ENCODE assay signal across 17 cellular contexts in the genomic region with DNA sequence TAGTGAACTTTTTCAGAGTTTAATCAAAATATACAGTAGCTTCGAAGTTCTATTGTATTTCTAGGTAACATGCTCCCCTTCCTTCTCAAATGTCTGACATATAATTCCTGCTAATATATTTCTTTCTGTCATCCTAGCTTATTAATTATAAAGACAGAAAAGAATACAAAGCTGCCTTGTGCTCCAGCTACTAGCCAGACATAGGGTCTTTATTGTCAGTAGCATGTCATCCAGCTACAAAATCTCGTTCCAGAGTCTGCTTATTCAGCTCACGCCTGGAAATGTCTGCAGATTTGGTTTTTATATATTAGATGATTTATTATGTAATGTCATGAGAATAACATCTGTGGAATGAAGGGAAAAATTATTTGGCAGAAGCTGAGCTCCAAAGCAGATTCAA.
DNase-seq lines count a peak whose midpoint lies in the region; ATAC-seq and TF ChIP-seq lines count a peak whose summit lies in the region.
"Had no signal": no experiment of that assay in that cellular context is flagged by ENCODE, and none has a peak within 500 bp of the region (broad histone marks: within the 10 kb centered on the region; RNA-seq: fewer than 3 reads in every experiment).

No MANE protein-coding gene starts in this region.

- no peak overlapping the region for H3K27ac ChIP-seq in OCI-LY3 (ENCODE audit: low read length)
- H3K27ac ChIP-seq in smooth muscle cell (ENCODE audit: low read depth), result no peak overlapping the region
- H3K27ac ChIP-seq in neural progenitor cell, result no peak overlapping the region
- H3K27ac ChIP-seq: A549, C4-2B had no signal

- DNase-seq in NCI-H226 (peak; percentile 22), foreskin melanocyte (peak; percentile 29), smooth muscle cell (lab: John Stamatoyannopoulos, UW; ENCODE audit: unreplicated experiment) (no peak), neural progenitor cell (ENCODE audit: low spot score) (no peak), NCI-H1092 treated with DMSO at 0.1 percent for 48 hours (lab: John Stamatoyannopoulos, UW) (no peak)
- no peak for DNase-seq in activated T-cell treated with anti-CD3 and anti-CD28 coated beads, Interleukin-2, amount 50 U/mL, for 72 hours
- DNase-seq: AML-193; Calu3; CD4-positive, alpha-beta T cell; DMS79 treated with DMSO at 0.1 percent for 48 hours; GF-D8; H9 had no signal

- H3K27me3 ChIP-seq in OCI-LY3 (ENCODE audit: low read depth, low read length) (no peaks in the 10 kb centered on the region), smooth muscle cell (ENCODE audit: low read depth) (no peaks in the 10 kb centered on the region), neural progenitor cell (no peaks in the 10 kb centered on the region)

- H3K9me3 Mint-ChIP-seq in neural progenitor cell, result no peaks in the 10 kb centered on the region
- peaks cover 3 to 10% of the 10 kb centered on the region in 2 donors for H3K9me3 Mint-ChIP-seq in activated T-cell treated with anti-CD3 and anti-CD28 coated beads, Interleukin-2, amount 50 U/mL, for 72 hours

- H3K36me3 Mint-ChIP-seq in neural progenitor cell, result no peaks in the 10 kb centered on the region
- peaks cover 0 to 3% of the 10 kb centered on the region in 2 donors for H3K36me3 Mint-ChIP-seq in activated T-cell treated with anti-CD3 and anti-CD28 coated beads, Interleukin-2, amount 50 U/mL, for 72 hours (ENCODE audit: insufficient read depth in 2 of 2)
- H3K36me3 Mint-ChIP-seq: IgD-negative memory B cell had no signal

- H3K27ac Mint-ChIP-seq in neural progenitor cell, result no peak overlapping the region
- no peak overlapping the region for H3K27ac Mint-ChIP-seq in activated T-cell treated with anti-CD3 and anti-CD28 coated beads, Interleukin-2, amount 50 U/mL, for 72 hours
- H3K27ac Mint-ChIP-seq: CD4-positive, alpha-beta T cell; H9; IgD-negative memory B cell had no signal

- TF ChIP-seq CTCF in OCI-LY3 (IDR thresholded peaks at IDR 0.05; ENCODE audit: low read depth, low read length) (no peak), smooth muscle cell (IDR thresholded peaks at IDR 0.05; ENCODE audit: borderline replicate concordance, insufficient read depth, poor library complexity, severe bottlenecking) (no peak), neural progenitor cell (IDR thresholded peaks at IDR 0.05) (no peak)

- no peaks in the 10 kb centered on the region for H4K20me1 ChIP-seq in OCI-LY3 (ENCODE audit: insufficient read depth, low read length)
- no peaks in the 10 kb centered on the region for H4K20me1 ChIP-seq in smooth muscle cell (ENCODE audit: low read depth)
- H4K20me1 ChIP-seq in neural progenitor cell (ENCODE audit: low read depth), result no peaks in the 10 kb centered on the region

- H2AFZ ChIP-seq in OCI-LY3 (ENCODE audit: low read depth, low read length), result 0 out of 2 replicates have a peak overlapping the region, but pooled peaks have one; percentile 3
- H2AFZ ChIP-seq in smooth muscle cell (ENCODE audit: low read depth), result peak overlapping the region; percentile 11
- no peak overlapping the region for H2AFZ ChIP-seq in neural progenitor cell (replicated peaks)

- no peaks in the 10 kb centered on the region for H3F3A ChIP-seq in smooth muscle cell (ENCODE audit: low read depth)
- H3F3A ChIP-seq in neural progenitor cell (ENCODE audit: low read depth), result no peaks in the 10 kb centered on the region

- no peak overlapping the region for H3K4me3 Mint-ChIP-seq in neural progenitor cell
- H3K4me3 Mint-ChIP-seq in activated T-cell treated with anti-CD3 and anti-CD28 coated beads, Interleukin-2, amount 50 U/mL, for 72 hours, result no peak overlapping the region
- H3K4me3 Mint-ChIP-seq: CD4-positive, alpha-beta T cell; H9; IgD-negative memory B cell had no signal

- no peak overlapping the region for H3K4me2 ChIP-seq in OCI-LY3 (ENCODE audit: low read length)
- no peak overlapping the region for H3K4me2 ChIP-seq in smooth muscle cell
- H3K4me2 ChIP-seq in neural progenitor cell, result no peak overlapping the region
- H3K4me2 ChIP-seq: A549 had no signal

- ATAC-seq in activated T-cell treated with anti-CD3 and anti-CD28 coated beads, Interleukin-2, amount 50 U/mL, for 72 hours (replicated peaks in 1 of 2), result no peak
- ATAC-seq: A549, HepG2 had no signal

- 71% methylated on average over 3 of the region's 3 CpGs for WGBS in smooth muscle cell (ENCODE audit: low lambda C conversion rate)

- H3K9me3 ChIP-seq in OCI-LY3 (ENCODE audit: insufficient read depth, low read length), result no peaks in the 10 kb centered on the region
- H3K9me3 ChIP-seq in smooth muscle cell (replicated peaks; ENCODE audit: low read depth), result no peaks in the 10 kb centered on the region
- no peaks in the 10 kb centered on the region for H3K9me3 ChIP-seq in neural progenitor cell (ENCODE audit: low read depth)
- H3K9me3 ChIP-seq: A549 had no signal

- H3K4me1 ChIP-seq in OCI-LY3 (ENCODE audit: low read length) (no peaks in the 10 kb centered on the region), smooth muscle cell (ENCODE audit: low read depth) (no peaks in the 10 kb centered on the region), neural progenitor cell (no peaks in the 10 kb centered on the region)
- H3K4me1 ChIP-seq: A549 had no signal

- no peaks in the 10 kb centered on the region for H3K4me1 Mint-ChIP-seq in neural progenitor cell
- H3K4me1 Mint-ChIP-seq in activated T-cell treated with anti-CD3 and anti-CD28 coated beads, Interleukin-2, amount 50 U/mL, for 72 hours (ENCODE audit: low read depth), result no peaks in the 10 kb centered on the region
- H3K4me1 Mint-ChIP-seq: H9, IgD-negative memory B cell had no signal

- H3K36me3 ChIP-seq in OCI-LY3 (replicated peaks; ENCODE audit: low read depth, low read length) (no peaks in the 10 kb centered on the region), smooth muscle cell (ENCODE audit: low read depth) (no peaks in the 10 kb centered on the region), neural progenitor cell (no peaks in the 10 kb centered on the region)

- H3K27me3 Mint-ChIP-seq in neural progenitor cell (ENCODE audit: insufficient read depth, low read depth), result peaks cover 2% of the 10 kb centered on the region
- no peaks in the 10 kb centered on the region for H3K27me3 Mint-ChIP-seq in activated T-cell treated with anti-CD3 and anti-CD28 coated beads, Interleukin-2, amount 50 U/mL, for 72 hours (ENCODE audit: low read depth)
- H3K27me3 Mint-ChIP-seq: CD4-positive, alpha-beta T cell; IgD-negative memory B cell had no signal

- H3K79me2 ChIP-seq in OCI-LY3 (ENCODE audit: low read length) (no peaks in the 10 kb centered on the region), smooth muscle cell (ENCODE audit: low read depth) (no peaks in the 10 kb centered on the region), neural progenitor cell (ENCODE audit: low read depth) (no peaks in the 10 kb centered on the region)

- H3K4me3 ChIP-seq in OCI-LY3 (ENCODE audit: low read length) (no peak overlapping the region), smooth muscle cell (no peak overlapping the region), neural progenitor cell (no peak overlapping the region)
- H3K4me3 ChIP-seq: A549 had no signal

- H3K9ac ChIP-seq in OCI-LY3 (ENCODE audit: low read length) (no peak overlapping the region), smooth muscle cell (ENCODE audit: low read depth) (no peak overlapping the region), neural progenitor cell (no peak overlapping the region)

Comparison
In these comparisons a context has a peak if more than half of its experiments do, and no peak if none do; other contexts are left out.
1. DNase-seq: peak in NCI-H226 (single experiment) and foreskin melanocyte (single experiment); none in smooth muscle cell (single experiment), neural progenitor cell (single experiment), NCI-H1092 treated with DMSO at 0.1 percent for 48 hours (single experiment) and activated T-cell treated with anti-CD3 and anti-CD28 coated beads, Interleukin-2, amount 50 U/mL, for 72 hours (0 of 2).